In the genomic region with DNA sequence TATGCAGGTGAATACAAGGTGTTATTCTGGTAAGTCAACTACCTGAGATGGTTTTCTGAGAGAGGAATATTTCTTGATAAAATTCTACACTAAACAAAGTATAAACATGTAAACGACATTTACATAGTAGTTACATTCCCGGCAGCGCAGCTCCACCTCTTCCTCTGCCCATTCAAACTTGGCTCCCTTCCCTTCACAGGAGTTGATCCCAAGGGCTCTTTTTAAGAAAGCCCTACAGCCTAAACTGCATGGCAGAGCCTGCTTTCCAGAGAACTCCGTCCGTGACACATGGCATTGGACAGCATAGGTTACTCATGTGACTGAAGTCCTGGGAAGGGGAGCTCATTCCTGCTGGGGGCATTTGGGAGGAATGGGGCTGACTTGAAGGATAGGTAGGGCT, we compare ENCODE assay signal across 27 cellular contexts. TPM values are rescaled to one million over a fixed set of nuclear protein-coding genes. Genes with fewer than 3 reads are reported as not detected.
"Had no signal": no experiment of that assay in that cellular context is flagged by ENCODE, and none has a peak within 500 bp of the region (broad histone marks: within the 10 kb centered on the region; RNA-seq: fewer than 3 reads in every experiment).

No MANE protein-coding gene starts in this region.

- H3K27ac Mint-ChIP-seq: activated CD4-positive, alpha-beta memory T cell treated with anti-CD3 and anti-CD28 coated beads for 36 hours; activated naive CD8-positive, alpha-beta T cell treated with anti-CD3 and anti-CD28 coated beads, Interleukin-2, amount 10 ng/mL, durations not matched to agents 7 days and 5 days; endodermal cell; memory B cell; nephron; T-helper 1 cell treated with Interleukin-12 subunit alpha and Interleukin-12 subunit beta and Interleukin-4 antibody, amounts not matched to agents 30 μg/mL and 1 μg/mL, for 36 hours had no signal

- H3K36me3 Mint-ChIP-seq: activated CD4-positive, alpha-beta memory T cell treated with anti-CD3 and anti-CD28 coated beads for 36 hours; activated naive CD8-positive, alpha-beta T cell treated with anti-CD3 and anti-CD28 coated beads, Interleukin-2, amount 10 ng/mL, durations not matched to agents 7 days and 5 days; memory B cell had no signal

- H3K4me3 ChIP-seq: breast epithelium, coronary artery, heart right ventricle, pancreas, psoas muscle, right atrium auricular region, spleen had no signal

- H3K9me3 ChIP-seq: breast epithelium, heart right ventricle, neutrophil, pancreas, psoas muscle, right atrium auricular region, spleen had no signal

- H3K4me1 Mint-ChIP-seq: activated naive CD8-positive, alpha-beta T cell treated with anti-CD3 and anti-CD28 coated beads, Interleukin-2, amount 10 ng/mL, durations not matched to agents 7 days and 5 days; memory B cell had no signal

- H3K36me3 ChIP-seq: breast epithelium, heart right ventricle, neutrophil, pancreas, right atrium auricular region, spleen had no signal

- H3K27me3 ChIP-seq: breast epithelium, neutrophil, pancreas, right atrium auricular region had no signal

- H3K4me1 ChIP-seq: breast epithelium, pancreas, psoas muscle had no signal

- FAIRE-seq: keratinocyte, pancreas had no signal

- H3K27ac ChIP-seq: breast epithelium, coronary artery, epithelial cell of prostate, heart right ventricle, neutrophil, pancreas, psoas muscle, right atrium auricular region, spleen had no signal

- H3K4me3 Mint-ChIP-seq: activated CD4-positive, alpha-beta memory T cell treated with anti-CD3 and anti-CD28 coated beads for 36 hours; activated naive CD8-positive, alpha-beta T cell treated with anti-CD3 and anti-CD28 coated beads, Interleukin-2, amount 10 ng/mL, durations not matched to agents 7 days and 5 days; endodermal cell; memory B cell; nephron; T-helper 1 cell treated with Interleukin-12 subunit alpha and Interleukin-12 subunit beta and Interleukin-4 antibody, amounts not matched to agents 30 μg/mL and 1 μg/mL, for 36 hours had no signal

- ATAC-seq: pancreas; psoas muscle; stimulated activated naive CD8-positive, alpha-beta T cell treated with anti-CD3 and anti-CD28 coated beads, Interleukin-15, Interleukin-2, amounts not matched to agents 100 U/mL and 50 U/mL, for 24 hours had no signal

- H3K9me3 Mint-ChIP-seq: activated CD4-positive, alpha-beta memory T cell treated with anti-CD3 and anti-CD28 coated beads for 36 hours; activated naive CD8-positive, alpha-beta T cell treated with anti-CD3 and anti-CD28 coated beads, Interleukin-2, amount 10 ng/mL, durations not matched to agents 7 days and 5 days; endodermal cell; memory B cell; nephron; T-helper 1 cell treated with Interleukin-12 subunit alpha and Interleukin-12 subunit beta and Interleukin-4 antibody, amounts not matched to agents 30 μg/mL and 1 μg/mL, for 36 hours had no signal

- DNase-seq: activated CD4-positive, alpha-beta memory T cell treated with anti-CD3 and anti-CD28 coated beads for 36 hours; activated CD4-positive, alpha-beta T cell treated with anti-CD3 and anti-CD28 coated beads for 48 hours; activated CD4-positive, CD25-positive, alpha-beta regulatory T cell; activated naive CD4-positive, alpha-beta T cell treated with Interleukin-2 at 50 U/mL for 16 hours; activated naive CD8-positive, alpha-beta T cell treated with anti-CD3 and anti-CD28 coated beads, Interleukin-2, amount 10 ng/mL, durations not matched to agents 7 days and 5 days; activated T-cell treated with anti-CD3 and anti-CD28 coated beads, Interleukin-2, amount 50 U/mL, for 48 hours; amniotic stem cell; cerebellar nuclear complex; heart right ventricle; pancreas; psoas muscle; spleen; stimulated activated CD4-positive, alpha-beta T cell treated with anti-CD3 and anti-CD28 coated beads, Interleukin-4, amount 100 ng/mL, for 24 hours; stimulated activated naive CD8-positive, alpha-beta T cell treated with anti-CD3 and anti-CD28 coated beads, Interleukin-15, Interleukin-2, amounts not matched to agents 100 U/mL and 50 U/mL, for 24 hours had no signal

RNA-seq across cellular contexts. Expression of gene LCTL, which starts 22.0 kb away (rescaled TPM):
- total RNA-seq: activated CD4-positive, alpha-beta memory T cell treated with anti-CD3 and anti-CD28 coated beads for 36 hours; activated naive CD8-positive, alpha-beta T cell treated with anti-CD3 and anti-CD28 coated beads, Interleukin-2, amount 10 ng/mL, durations not matched to agents 7 days and 5 days; breast epithelium; mononuclear cell; pancreas; psoas muscle; right atrium auricular region; spleen; subcutaneous adipose tissue; urinary bladder had no signal
